7 cellular contexts compared by ENCODE assay signal in genomic region chr2:127080226-127080940, GRCh38. TPM values are rescaled to one million over a fixed set of nuclear protein-coding genes. Genes with fewer than 3 reads are reported as not detected.
DNase-seq lines count a peak whose midpoint lies in the region; ATAC-seq, FAIRE-seq and TF ChIP-seq lines count a peak whose summit lies in the region.

No MANE protein-coding gene starts in this region.

- no peak for TF ChIP-seq POLR2A in GM12892 (IDR thresholded peaks at IDR 0.05; ENCODE audit: low read depth, low read length)

- H3K4me3 ChIP-seq in aorta (ENCODE audit: low read length in 2 of 2) = no peak overlapping the region

- no peaks in the 10 kb centered on the region for H3K9me3 ChIP-seq in aorta (ENCODE audit: control insufficient read depth, low read length)

- no peaks in the 10 kb centered on the region for H3K4me1 ChIP-seq in aorta (ENCODE audit: control insufficient read depth in 1 of 2, insufficient read depth in 2 of 2, low read length in 2 of 2)

- no peak overlapping the region for H3K27ac ChIP-seq in aorta (ENCODE audit: low read depth in 1 of 2, low read length in 2 of 2)

- H3K27me3 ChIP-seq in aorta (ENCODE audit: control insufficient read depth in 1 of 2, insufficient read depth in 2 of 2, low read length in 1 of 2) = no peaks in the 10 kb centered on the region

- 94 to 97% methylated on average over 14 of the region's 14 CpGs for WGBS in aorta, 2 donors

- FAIRE-seq in GM12892 (lab: Jason Lieb, UNC) = no peak

- DNase-seq in T-helper 2 cell (peak in 3 of 5 experiments; percentile 18 to 77 (median 66)), RKO (ENCODE audit: low spot score) (no peak), aorta (no peak), GM12892 (ENCODE audit: insufficient read length) (no peak)
- DNase-seq in effector CD4-positive, alpha-beta T cell = peak; percentile 24
- peak; percentile 31 for DNase-seq in stimulated activated CD8-positive, alpha-beta memory T cell treated with anti-CD3 and anti-CD28 coated beads, Interleukin-12 subunit alpha, Interleukin-12 subunit beta, amount 100 ng/mL, for 4 hours (ENCODE audit: low read depth)

- intact Hi-C loops in aorta (cut with DNase I) = no loop called here

- H3K36me3 ChIP-seq in aorta (ENCODE audit: control insufficient read depth in 1 of 2, insufficient read depth in 2 of 2, low read length in 1 of 2) = no peaks in the 10 kb centered on the region

- ATAC-seq in GM21619 (IDR thresholded peaks at IDR 0.05; ENCODE audit: unreplicated experiment) (peak; percentile 17), aorta (ENCODE audit: low FRiP score) (no peak)

RNA-seq across cellular contexts. Expression of gene BIN1, which starts 26.6 kb away (rescaled TPM):
- 10 to 100 TPM; 22.9 to 37.9 TPM for total RNA-seq in aorta
- polyA plus RNA-seq in aorta = 10 to 100 TPM; 15.4 to 20.3 TPM
- 7.0 TPM for polyA plus RNA-seq in GM12892 (2012; ENCODE audit: missing spikeins)

Comparison
In these comparisons a context has a peak if more than half of its experiments do, and no peak if none do; other contexts are left out.
1. DNase-seq: peak in T-helper 2 cell (3 of 5), effector CD4-positive, alpha-beta T cell (single experiment) and stimulated activated CD8-positive, alpha-beta memory T cell treated with anti-CD3 and anti-CD28 coated beads, Interleukin-12 subunit alpha, Interleukin-12 subunit beta, amount 100 ng/mL, for 4 hours (single experiment); none in RKO (single experiment), aorta (0 of 2) and GM12892 (single experiment).